ENCODE assay signal across 9 cellular contexts in genomic region chr11:774873-775592, GRCh38. TPM values are rescaled to one million over a fixed set of nuclear protein-coding genes. Genes with fewer than 3 reads are reported as not detected.
A peak's percentile ranks its signal among the peaks of the same experiment; 100 is the strongest.
DNase-seq lines count a peak whose midpoint lies in the region; ATAC-seq and TF ChIP-seq lines count a peak whose summit lies in the region.
"Had no signal": no experiment of that assay in that cellular context is flagged by ENCODE, and none has a peak within 500 bp of the region (broad histone marks: within the 10 kb centered on the region; RNA-seq: fewer than 3 reads in every experiment).

No MANE protein-coding gene starts in this region.

- peaks cover 13% of the 10 kb centered on the region for H3K4me1 Mint-ChIP-seq in Calu3 (ENCODE audit: low read depth, unreplicated experiment)
- peaks cover 4% of the 10 kb centered on the region for H3K4me1 Mint-ChIP-seq in nephron

- ATAC-seq in GM21737 (IDR thresholded peaks at IDR 0.05; ENCODE audit: unreplicated experiment) (no peak), GM18868 (IDR thresholded peaks at IDR 0.05; ENCODE audit: unreplicated experiment) (no peak)

- no peaks in the 10 kb centered on the region for H3K9me2 ChIP-seq in MM.1S (replicated peaks; ENCODE audit: insufficient read depth, low read length)

- no peak overlapping the region for H3K9ac ChIP-seq in MM.1S (ENCODE audit: low read length)

- H3K4me3 ChIP-seq in MM.1S (ENCODE audit: low read length) (no peak overlapping the region), cardiac fibroblast (replicated peaks in 1 of 2; ENCODE audit: low read depth in 2 of 2, low read length in 2 of 2) (peak overlapping the region in 1 of 2 donors; percentile 86)

- CTCF ChIA-PET in Calu3 (lab: Charles Lee), result interaction anchor here (0.7 to 1.2 kb wide), 5 partner anchors 15 to 199 kb away, joined by 3 to 5 read pairs (median 5); partner anchors contain the start of genes CEND1 and PHRF1

- no TSS peak for BruUV-seq in Calu3 (replicated peaks; lab: Mats Ljungman, UMichigan)

- H3K4me3 Mint-ChIP-seq in Calu3 (ENCODE audit: low read depth, unreplicated experiment) (peak overlapping the region; percentile 96), nephron (peak overlapping the region; percentile 76 to 85 (median 83))

- H3K36me3 ChIP-seq in MM.1S (replicated peaks; ENCODE audit: insufficient read depth, low read length), result peaks cover 9% of the 10 kb centered on the region

- no peaks in the 10 kb centered on the region for H3K27me3 Mint-ChIP-seq in Calu3 (ENCODE audit: unreplicated experiment)
- H3K27me3 Mint-ChIP-seq in nephron (ENCODE audit: low read depth), result no peaks in the 10 kb centered on the region

- no peaks in the 10 kb centered on the region for H3K9me3 Mint-ChIP-seq in Calu3 (ENCODE audit: low read depth, unreplicated experiment)
- no peaks in the 10 kb centered on the region for H3K9me3 Mint-ChIP-seq in nephron

- peaks cover 78% of the 10 kb centered on the region for H3K79me2 ChIP-seq in MM.1S (ENCODE audit: low read length)

- H3K27ac ChIP-seq in MM.1S (ENCODE audit: low read length), result no peak overlapping the region

- no peak overlapping the region for H3K4me2 ChIP-seq in MM.1S (ENCODE audit: low read depth, low read length)

- DNase-seq in Calu3, result peak; percentile 66
- peak; percentile 4 for DNase-seq in MM.1S
- DNase-seq in cardiac fibroblast (ENCODE audit: low read depth in 2 of 2), result peak; percentile 39 to 55
- DNase-seq in NCI-H345 treated with DMSO at 0.1 percent for 48 hours (lab: John Stamatoyannopoulos, UW; ENCODE audit: unreplicated experiment), result no peak
- DNase-seq in ACHN, result no peak
- DNase-seq: stimulated activated CD4-positive, alpha-beta T cell treated with anti-CD3 and anti-CD28 coated beads, Interleukin-4, amount 100 ng/mL, for 24 hours had no signal

- intact Hi-C loops in Calu3 (cut with micrococcal nuclease; ENCODE audit: unreplicated experiment), result no loop called here

- H3F3A ChIP-seq in MM.1S (ENCODE audit: insufficient read depth, low read length), result no peaks in the 10 kb centered on the region

- no peaks in the 10 kb centered on the region for H3K27me3 ChIP-seq in MM.1S (replicated peaks; ENCODE audit: insufficient read depth, low read length)

- H3K9me3 ChIP-seq in MM.1S (replicated peaks; ENCODE audit: insufficient read depth, low read length), result no peaks in the 10 kb centered on the region

- no peak overlapping the region for H2AFZ ChIP-seq in MM.1S (ENCODE audit: low read length)

- H4K20me1 ChIP-seq in MM.1S (ENCODE audit: insufficient read depth, low read length), result no peaks in the 10 kb centered on the region; the same call in 1 of the 2 replicates

- TF ChIP-seq CTCF in Calu3 (IDR thresholded peaks at IDR 0.05; ENCODE audit: unreplicated experiment), result no peak
- no peak for TF ChIP-seq CTCF in MM.1S (IDR thresholded peaks at IDR 0.05; ENCODE audit: low read length)
- TF ChIP-seq CTCF in cardiac fibroblast (IDR thresholded peaks at IDR 0.05; ENCODE audit: low read depth, low read length), result no peak
- no peak for TF ChIP-seq CTCF in nephron (IDR thresholded peaks at IDR 0.05; ENCODE audit: unreplicated experiment in 3 of 3)

- in situ Hi-C loops in ACHN (cut with HindIII; ENCODE audit: low pct_ligation_motif_present, low pct_unique_long_range_greater_than_20kb, low sequenced_read_pairs), result no loop called here

- no peak overlapping the region for H3K27ac Mint-ChIP-seq in Calu3 (ENCODE audit: unreplicated experiment)
- no peak overlapping the region for H3K27ac Mint-ChIP-seq in nephron

- H3K36me3 Mint-ChIP-seq in Calu3 (ENCODE audit: insufficient read depth, unreplicated experiment) (peaks cover 65% of the 10 kb centered on the region), nephron (ENCODE audit: low read depth) (no peaks in the 10 kb centered on the region)

- H3K4me1 ChIP-seq in MM.1S (ENCODE audit: low read length), result peaks cover 3% of the 10 kb centered on the region; the same call in 1 of the 2 replicates

RNA-seq across cellular contexts. Expression of gene GATD1, which starts 2.3 kb away (rescaled TPM):
- total RNA-seq in Calu3 (2022), result 73.8 and 83.3 TPM in 2 replicates

RNA-seq across cellular contexts. Expression of gene CEND1, which starts 14.9 kb away (rescaled TPM):
- not detected in 2 replicates for total RNA-seq in Calu3 (2022)

RNA-seq across cellular contexts. Expression of gene SLC25A22, which starts 23.0 kb away (rescaled TPM):
- total RNA-seq in Calu3 (2022), result 44.5 and 53.6 TPM in 2 replicates

RNA-seq across cellular contexts. Expression of gene TALDO1, which starts 27.8 kb away (rescaled TPM):
- total RNA-seq in Calu3 (2022), result 359 and 379 TPM in 2 replicates

RNA-seq across cellular contexts. Expression of gene PIDD1, which starts 30.0 kb away (rescaled TPM):
- 15.9 and 16.3 TPM in 2 replicates for total RNA-seq in Calu3 (2022)

Comparison
In these comparisons a context has a peak if more than half of its experiments do, and no peak if none do; other contexts are left out.
1. DNase-seq: peak in Calu3 (single experiment), MM.1S (single experiment) and cardiac fibroblast (2 of 2); none in NCI-H345 treated with DMSO at 0.1 percent for 48 hours (single experiment) and ACHN (single experiment).